Comparison of ENCODE assay signal across 8 cellular contexts in the genomic region with DNA sequence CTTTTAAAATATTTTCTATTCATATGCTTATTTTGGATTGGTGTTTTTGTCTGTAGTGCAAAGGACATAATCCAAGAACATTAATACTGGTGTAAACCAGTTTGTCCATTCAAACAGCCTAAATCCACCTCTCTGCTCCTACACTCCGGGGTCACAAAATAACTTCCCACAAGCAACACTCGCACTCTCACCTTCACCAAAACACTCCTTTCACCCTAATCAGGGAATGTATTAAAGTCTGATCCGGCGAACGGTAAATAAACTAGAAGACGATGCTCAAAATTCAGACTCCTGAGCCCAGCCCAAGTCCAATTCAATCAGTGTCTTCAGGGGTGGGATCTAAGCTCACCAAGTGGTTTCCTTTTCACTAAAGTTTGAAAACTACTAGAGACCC. TPM values are rescaled to one million over a fixed set of nuclear protein-coding genes. Genes with fewer than 3 reads are reported as not detected.
DNase-seq lines count a peak whose midpoint lies in the region; ATAC-seq and TF ChIP-seq lines count a peak whose summit lies in the region.

No MANE protein-coding gene starts in this region.

- DNase-seq in AG04450 (ENCODE audit: low read depth, low spot score) (no peak), amygdala (lab: John Stamatoyannopoulos, UW) (no peak), NCI-H2196 treated with DMSO at 0.1 percent for 48 hours (lab: John Stamatoyannopoulos, UW; ENCODE audit: unreplicated experiment) (no peak), ACHN (no peak)
- no peak for DNase-seq in stimulated activated naive B cell treated with anti-CD40 and anti-IgM and Interleukin-4, amounts not matched to agents 10 μg/mL and 1 μg/mL and 100 μg/mL, for 72 hours

- no peaks in the 10 kb centered on the region for H3K9me3 ChIP-seq in AG04450 (ENCODE audit: control insufficient read depth, insufficient read depth, low read length)
- H3K9me3 ChIP-seq in HEK293 (ENCODE audit: control insufficient read depth, insufficient read depth, low read depth, low read length): no peaks in the 10 kb centered on the region
- no peaks in the 10 kb centered on the region for H3K9me3 ChIP-seq in iPS-20b (ENCODE audit: insufficient read depth, low read depth, low read length)

- POLR2A ChIA-PET in AG04450 (lab: Yijun Ruan, JAX) (interaction anchor here (1.3 kb wide), 1 partner anchor 66 kb away, joined by 15 read pairs; a partner anchor contains a TSS), HEK293 (lab: Yijun Ruan, JAX) (interaction anchor here (1.2 to 3.9 kb wide), 3 partner anchors 8 to 67 kb away, joined by 3 to 38 read pairs (median 3); a partner anchor contains a TSS)

- no peaks in the 10 kb centered on the region for H3K36me3 Mint-ChIP-seq in activated naive CD8-positive, alpha-beta T cell
- H3K36me3 Mint-ChIP-seq in stimulated activated naive B cell treated with anti-CD40 and anti-IgM and Interleukin-4, amounts not matched to agents 10 μg/mL and 1 μg/mL and 100 μg/mL, for 72 hours: peaks cover 3 to 5% of the 10 kb centered on the region in 2 donors

- peak overlapping the region; percentile 94 for H3K4me3 Mint-ChIP-seq in activated naive CD8-positive, alpha-beta T cell
- peak overlapping the region; percentile 93 to 99 for H3K4me3 Mint-ChIP-seq in stimulated activated naive B cell treated with anti-CD40 and anti-IgM and Interleukin-4, amounts not matched to agents 10 μg/mL and 1 μg/mL and 100 μg/mL, for 72 hours

- no peaks in the 10 kb centered on the region for H3K9me3 Mint-ChIP-seq in activated naive CD8-positive, alpha-beta T cell (ENCODE audit: low read depth)
- no peaks in the 10 kb centered on the region for H3K9me3 Mint-ChIP-seq in stimulated activated naive B cell treated with anti-CD40 and anti-IgM and Interleukin-4, amounts not matched to agents 10 μg/mL and 1 μg/mL and 100 μg/mL, for 72 hours

- in situ Hi-C loops in ACHN (cut with HindIII; ENCODE audit: low pct_ligation_motif_present, low pct_unique_long_range_greater_than_20kb, low sequenced_read_pairs): no loop called here

- TF ChIP-seq CTCF in AG04450 (IDR thresholded peaks at IDR 0.05; ENCODE audit: low read depth, low read length): no peak
- TF ChIP-seq CTCF in HEK293 (tag by site-specific recombination; IDR thresholded peaks at IDR 0.05): no peak

- H3K4me3 ChIP-seq in AG04450 (ENCODE audit: low read depth, low read length) (peak overlapping the region; percentile 98), HEK293 (ENCODE audit: low read depth, low read length) (peak overlapping the region; percentile 72), iPS-20b (ENCODE audit: low read length) (peak overlapping the region; percentile 80)

- H3K4me1 ChIP-seq in HEK293 (ENCODE audit: control insufficient read depth, insufficient read depth, low read length) (no peaks in the 10 kb centered on the region), iPS-20b (ENCODE audit: insufficient read depth, low read length) (no peaks in the 10 kb centered on the region; the same call in 1 of the 2 replicates)

- H3K36me3 ChIP-seq in HEK293 (ENCODE audit: control insufficient read depth in 2 of 2, insufficient read depth in 1 of 2, low read length in 2 of 2) (no peaks in the 10 kb centered on the region), iPS-20b (ENCODE audit: insufficient read depth, low read depth, low read length) (no peaks in the 10 kb centered on the region; the same call in 1 of the 2 replicates)

- CTCF ChIA-PET in AG04450 (lab: Charles Lee) (no interaction called here), HEK293 (lab: Yijun Ruan, JAX) (no interaction called here)

- H3K4me1 Mint-ChIP-seq in activated naive CD8-positive, alpha-beta T cell (ENCODE audit: low read depth): peaks cover 47% of the 10 kb centered on the region
- peaks cover 18 to 33% of the 10 kb centered on the region in 2 donors for H3K4me1 Mint-ChIP-seq in stimulated activated naive B cell treated with anti-CD40 and anti-IgM and Interleukin-4, amounts not matched to agents 10 μg/mL and 1 μg/mL and 100 μg/mL, for 72 hours

- no peaks in the 10 kb centered on the region for H3K27me3 ChIP-seq in AG04450 (ENCODE audit: control insufficient read depth, insufficient read depth, low read length)
- H3K27me3 ChIP-seq in iPS-20b (ENCODE audit: insufficient read depth, low read length): peaks cover 7% of the 10 kb centered on the region; the same call in 1 of the 2 replicates

- H3K27ac Mint-ChIP-seq in activated naive CD8-positive, alpha-beta T cell: peak overlapping the region; percentile 97
- H3K27ac Mint-ChIP-seq in stimulated activated naive B cell treated with anti-CD40 and anti-IgM and Interleukin-4, amounts not matched to agents 10 μg/mL and 1 μg/mL and 100 μg/mL, for 72 hours: peak overlapping the region; percentile 99

- H3K9ac ChIP-seq in iPS-20b (ENCODE audit: low read depth, low read length): peak overlapping the region; percentile 93

- ATAC-seq in stimulated activated naive B cell treated with anti-CD40 and anti-IgM and Interleukin-4, amounts not matched to agents 10 μg/mL and 1 μg/mL and 100 μg/mL, for 72 hours (replicated peaks): no peak

- H3K27me3 Mint-ChIP-seq in activated naive CD8-positive, alpha-beta T cell: no peaks in the 10 kb centered on the region
- no peaks in the 10 kb centered on the region for H3K27me3 Mint-ChIP-seq in stimulated activated naive B cell treated with anti-CD40 and anti-IgM and Interleukin-4, amounts not matched to agents 10 μg/mL and 1 μg/mL and 100 μg/mL, for 72 hours

- H3K27ac ChIP-seq in AG04450 (ENCODE audit: low read depth, low read length): peak overlapping the region; percentile 89
- H3K27ac ChIP-seq in HEK293 (ENCODE audit: extremely low read depth, low read depth, low read length): peak overlapping the region; percentile 62; the same call in 1 of the 2 replicates
- H3K27ac ChIP-seq in iPS-20b (ENCODE audit: low read length): peak overlapping the region; percentile 62

TF ChIP-seq in HEK293, 187 proteins besides CTCF, POLR2A, EP300 and RAD21:
- TF ChIP-seq, protein P1, sequence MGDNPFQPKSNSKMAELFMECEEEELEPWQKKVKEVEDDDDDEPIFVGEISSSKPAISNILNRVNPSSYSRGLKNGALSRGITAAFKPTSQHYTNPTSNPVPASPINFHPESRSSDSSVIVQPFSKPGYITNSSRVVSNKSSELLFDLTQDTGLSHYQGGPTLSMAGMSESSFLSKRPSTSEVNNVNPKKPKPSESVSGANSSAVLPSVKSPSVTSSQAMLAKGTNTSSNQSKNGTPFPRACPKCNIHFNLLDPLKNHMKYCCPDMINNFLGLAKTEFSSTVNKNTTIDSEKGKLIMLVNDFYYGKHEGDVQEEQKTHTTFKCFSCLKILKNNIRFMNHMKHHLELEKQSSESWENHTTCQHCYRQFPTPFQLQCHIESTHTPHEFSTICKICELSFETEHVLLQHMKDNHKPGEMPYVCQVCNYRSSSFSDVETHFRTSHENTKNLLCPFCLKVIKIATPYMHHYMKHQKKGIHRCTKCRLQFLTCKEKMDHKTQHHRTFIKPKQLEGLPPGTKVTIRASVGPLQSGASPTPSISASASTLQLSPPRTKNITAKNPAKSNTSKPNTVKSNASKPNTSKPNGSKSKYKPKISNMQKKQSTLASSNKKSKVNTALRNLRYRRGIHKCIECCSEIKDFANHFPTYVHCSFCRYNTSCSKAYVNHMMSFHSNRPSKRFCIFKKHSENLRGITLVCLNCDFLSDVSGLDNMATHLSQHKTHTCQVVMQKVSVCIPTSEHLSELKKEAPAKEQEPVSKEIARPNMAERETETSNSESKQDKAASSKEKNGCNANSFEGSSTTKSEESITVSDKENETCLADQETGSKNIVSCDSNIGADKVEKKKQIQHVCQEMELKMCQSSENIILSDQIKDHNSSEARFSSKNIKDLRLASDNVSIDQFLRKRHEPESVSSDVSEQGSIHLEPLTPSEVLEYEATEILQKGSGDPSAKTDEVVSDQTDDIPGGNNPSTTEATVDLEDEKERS (tag by site-specific recombination; IDR thresholded peaks at IDR 0.05): no peak
- TF ChIP-seq PRDM1 (tag by site-specific recombination; IDR thresholded peaks at IDR 0.05): peak; percentile 93
- no peak for TF ChIP-seq ZBTB1 (tag by site-specific recombination; IDR thresholded peaks at IDR 0.05)
- TF ChIP-seq, protein P2, sequence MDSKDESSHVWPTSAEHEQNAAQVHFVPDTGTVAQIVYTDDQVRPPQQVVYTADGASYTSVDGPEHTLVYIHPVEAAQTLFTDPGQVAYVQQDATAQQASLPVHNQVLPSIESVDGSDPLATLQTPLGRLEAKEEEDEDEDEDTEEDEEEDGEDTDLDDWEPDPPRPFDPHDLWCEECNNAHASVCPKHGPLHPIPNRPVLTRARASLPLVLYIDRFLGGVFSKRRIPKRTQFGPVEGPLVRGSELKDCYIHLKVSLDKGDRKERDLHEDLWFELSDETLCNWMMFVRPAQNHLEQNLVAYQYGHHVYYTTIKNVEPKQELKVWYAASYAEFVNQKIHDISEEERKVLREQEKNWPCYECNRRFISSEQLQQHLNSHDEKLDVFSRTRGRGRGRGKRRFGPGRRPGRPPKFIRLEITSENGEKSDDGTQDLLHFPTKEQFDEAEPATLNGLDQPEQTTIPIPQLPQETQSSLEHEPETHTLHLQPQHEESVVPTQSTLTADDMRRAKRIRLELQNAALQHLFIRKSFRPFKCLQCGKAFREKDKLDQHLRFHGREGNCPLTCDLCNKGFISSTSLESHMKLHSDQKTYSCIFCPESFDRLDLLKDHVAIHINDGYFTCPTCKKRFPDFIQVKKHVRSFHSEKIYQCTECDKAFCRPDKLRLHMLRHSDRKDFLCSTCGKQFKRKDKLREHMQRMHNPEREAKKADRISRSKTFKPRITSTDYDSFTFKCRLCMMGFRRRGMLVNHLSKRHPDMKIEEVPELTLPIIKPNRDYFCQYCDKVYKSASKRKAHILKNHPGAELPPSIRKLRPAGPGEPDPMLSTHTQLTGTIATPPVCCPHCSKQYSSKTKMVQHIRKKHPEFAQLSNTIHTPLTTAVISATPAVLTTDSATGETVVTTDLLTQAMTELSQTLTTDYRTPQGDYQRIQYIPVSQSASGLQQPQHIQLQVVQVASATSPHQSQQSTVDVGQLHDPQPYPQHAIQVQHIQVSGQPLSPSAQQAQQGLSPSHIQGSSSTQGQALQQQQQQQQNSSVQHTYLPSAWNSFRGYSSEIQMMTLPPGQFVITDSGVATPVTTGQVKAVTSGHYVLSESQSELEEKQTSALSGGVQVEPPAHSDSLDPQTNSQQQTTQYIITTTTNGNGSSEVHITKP (tag by site-specific recombination; IDR thresholded peaks at IDR 0.05): 0 out of 2 replicates have a peak, but pooled peaks have one; percentile 6
- no peak for TF ChIP-seq ZNF510 (tag by site-specific recombination; IDR thresholded peaks at IDR 0.05; ENCODE audit: insufficient replicate concordance)
- TF ChIP-seq ZBTB20 (tag by site-specific recombination; IDR thresholded peaks at IDR 0.05): peak; percentile 61; the same call in 1 of the 2 replicates
- no peak for TF ChIP-seq GLIS2 (tag by site-specific recombination; IDR thresholded peaks at IDR 0.05)
- peak; percentile 99 for TF ChIP-seq ZNF10 (tag by site-specific recombination; IDR thresholded peaks at IDR 0.05)
TF ChIP-seq in HEK293: peak in this region for 4.

RNA-seq across cellular contexts. Expression of a gene that starts 0.6 kb away (rescaled TPM):
- polyA plus RNA-seq in AG04450 (2011; rRNA removed): 66.1 and 67.0 TPM in 2 replicates
- 40.5 and 69.9 TPM in 2 replicates for polyA minus RNA-seq in AG04450 (2011; rRNA and poly(A)+ RNA removed)
